14 cellular contexts compared by ENCODE assay signal in the genomic region with DNA sequence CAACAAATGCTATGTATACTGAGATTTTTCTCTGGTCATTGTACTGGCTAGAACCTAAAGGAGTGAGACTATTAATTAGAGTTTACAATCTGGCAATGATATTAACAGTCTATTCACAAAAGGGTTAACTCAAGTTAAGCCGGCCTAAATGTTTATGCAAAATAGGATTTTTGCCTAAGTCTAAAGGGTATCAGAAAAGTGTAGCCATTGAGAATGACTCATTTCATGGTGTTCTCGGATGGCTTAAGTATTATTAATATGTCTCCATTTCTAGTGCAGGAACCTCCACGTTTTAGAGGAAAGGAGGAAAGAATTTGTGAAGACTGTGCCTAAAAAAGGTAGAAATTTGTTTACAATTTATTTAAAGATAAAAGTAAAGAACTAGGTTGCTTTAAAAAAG.
DNase-seq lines count a peak whose midpoint lies in the region; ATAC-seq lines count a peak whose summit lies in the region.
"Had no signal": no experiment of that assay in that cellular context is flagged by ENCODE, and none has a peak within 500 bp of the region (broad histone marks: within the 10 kb centered on the region; RNA-seq: fewer than 3 reads in every experiment).

No MANE protein-coding gene starts in this region.

- peak overlapping the region; percentile 92 for H3K27ac Mint-ChIP-seq in stimulated activated naive B cell treated with anti-CD40 and anti-IgM and Interleukin-4, amounts not matched to agents 10 μg/mL and 1 μg/mL and 100 μg/mL, for 72 hours
- H3K27ac Mint-ChIP-seq: activated naive CD4-positive, alpha-beta T cell treated with anti-CD3 and anti-CD28 coated beads, Interleukin-2, amount 50 U/mL, for 72 hours; CD4-positive, alpha-beta T cell; GM23338 had no signal

- H3K9me3 Mint-ChIP-seq in stimulated activated naive B cell treated with anti-CD40 and anti-IgM and Interleukin-4, amounts not matched to agents 10 μg/mL and 1 μg/mL and 100 μg/mL, for 72 hours: no peaks in the 10 kb centered on the region
- H3K9me3 Mint-ChIP-seq: activated naive CD4-positive, alpha-beta T cell treated with anti-CD3 and anti-CD28 coated beads, Interleukin-2, amount 50 U/mL, for 72 hours; CD4-positive, alpha-beta T cell; GM23338 had no signal

- H3K4me3 Mint-ChIP-seq in stimulated activated naive B cell treated with anti-CD40 and anti-IgM and Interleukin-4, amounts not matched to agents 10 μg/mL and 1 μg/mL and 100 μg/mL, for 72 hours: peak overlapping the region; percentile 57 to 65
- H3K4me3 Mint-ChIP-seq: CD4-positive, alpha-beta T cell; GM23338 had no signal

- peak; percentile 46 for ATAC-seq in GM19397 (IDR thresholded peaks at IDR 0.05; ENCODE audit: unreplicated experiment)
- peak; percentile 33 for ATAC-seq in HG02870 (IDR thresholded peaks at IDR 0.05; ENCODE audit: unreplicated experiment)
- peak; percentile 48 for ATAC-seq in HG03571 (IDR thresholded peaks at IDR 0.05; ENCODE audit: unreplicated experiment)
- peak; percentile 35 to 57 for ATAC-seq in stimulated activated naive B cell treated with anti-CD40 and anti-IgM and Interleukin-4, amounts not matched to agents 10 μg/mL and 1 μg/mL and 100 μg/mL, for 72 hours (replicated peaks)
- no peak for ATAC-seq in GM21526 (IDR thresholded peaks at IDR 0.05; ENCODE audit: low FRiP score, unreplicated experiment)
- ATAC-seq: activated naive CD4-positive, alpha-beta T cell treated with anti-CD3 and anti-CD28 coated beads, Interleukin-2, amount 50 U/mL, for 72 hours; gastrocnemius medialis; GM23338 had no signal

- no peak for DNase-seq in stimulated activated naive B cell treated with anti-CD40 and anti-IgM and Interleukin-4, amounts not matched to agents 10 μg/mL and 1 μg/mL and 100 μg/mL, for 72 hours
- DNase-seq in stimulated activated CD4-positive, alpha-beta T cell treated with anti-CD3 and anti-CD28 coated beads, Interleukin-12 subunit alpha, Interleukin-12 subunit beta, amount 100 ng/mL, for 4 hours: no peak
- no peak for DNase-seq in activated CD4-positive, alpha-beta T cell treated with anti-CD3 and anti-CD28 coated beads, Interleukin-2, amount 50 U/mL, for 4 hours
- DNase-seq: CD4-positive, alpha-beta T cell; gastrocnemius medialis; IMR-90; NCI-H1105 treated with DMSO at 0.1 percent for 48 hours; NCI-H226 had no signal

- H3K36me3 Mint-ChIP-seq in stimulated activated naive B cell treated with anti-CD40 and anti-IgM and Interleukin-4, amounts not matched to agents 10 μg/mL and 1 μg/mL and 100 μg/mL, for 72 hours: peaks cover 0 to 1% of the 10 kb centered on the region in 2 donors
- H3K36me3 Mint-ChIP-seq: activated naive CD4-positive, alpha-beta T cell treated with anti-CD3 and anti-CD28 coated beads, Interleukin-2, amount 50 U/mL, for 72 hours had no signal

- H3K27me3 Mint-ChIP-seq in stimulated activated naive B cell treated with anti-CD40 and anti-IgM and Interleukin-4, amounts not matched to agents 10 μg/mL and 1 μg/mL and 100 μg/mL, for 72 hours: no peaks in the 10 kb centered on the region
- H3K27me3 Mint-ChIP-seq: CD4-positive, alpha-beta T cell had no signal

- H3K4me1 Mint-ChIP-seq in stimulated activated naive B cell treated with anti-CD40 and anti-IgM and Interleukin-4, amounts not matched to agents 10 μg/mL and 1 μg/mL and 100 μg/mL, for 72 hours: peaks cover 47 to 73% of the 10 kb centered on the region in 2 donors
- H3K4me1 Mint-ChIP-seq: GM23338 had no signal
